31 cellular contexts compared by ENCODE assay signal in genomic region chr7:79547132-79547531, GRCh38.
DNase-seq lines count a peak whose midpoint lies in the region; ATAC-seq, FAIRE-seq and TF ChIP-seq lines count a peak whose summit lies in the region.
"Had no signal": no experiment of that assay in that cellular context is flagged by ENCODE, and none has a peak within 500 bp of the region (broad histone marks: within the 10 kb centered on the region; RNA-seq: fewer than 3 reads in every experiment).

No MANE protein-coding gene starts in this region.

- H3K23ac ChIP-seq in IMR-90 (ENCODE audit: low read depth, low read length) = no peak overlapping the region

- dilution Hi-C loops in IMR-90 (cut with HindIII; ENCODE audit: low sequenced_read_pairs, unreplicated experiment) = no loop called here

- no peaks in the 10 kb centered on the region for H3K36me3 ChIP-seq in HepG2 (replicated peaks in 1 of 2; ENCODE audit: control insufficient read depth in 1 of 2, insufficient read depth in 2 of 2, low read length in 2 of 2)
- H3K36me3 ChIP-seq in right lobe of liver = no peaks in the 10 kb centered on the region
- H3K36me3 ChIP-seq in IMR-90 (ENCODE audit: control insufficient read depth, insufficient read depth, low read length) = no peaks in the 10 kb centered on the region
- H3K36me3 ChIP-seq in adrenal gland (replicated peaks in 1 of 2) = no peaks in the 10 kb centered on the region
- H3K36me3 ChIP-seq: BE2C; BLaER1; BLaER1 treated with 17β-estradiol and CSF1 and Interleukin-3, amounts not matched to agents 10 nM and 100 nM had no signal

- H4K91ac ChIP-seq in IMR-90 (ENCODE audit: insufficient read depth, low read depth, low read length) = no peak overlapping the region

- H2AK9ac ChIP-seq in IMR-90 (replicated peaks; ENCODE audit: low read depth, low read length, poor library complexity) = no peak overlapping the region

- BruUV-seq in HepG2 (replicated peaks; lab: Mats Ljungman, UMichigan) (no TSS peak), IMR-90 (replicated peaks; lab: Mats Ljungman, UMichigan) (no TSS peak)

- no peak overlapping the region for H4K5ac ChIP-seq in IMR-90 (ENCODE audit: low read depth, low read length)

- no peak for FAIRE-seq in HepG2 (lab: Jason Lieb, UNC)
- FAIRE-seq: A204.1, A549, D721Med had no signal

- POLR2A ChIA-PET in HepG2 (lab: Yijun Ruan, JAX) = no interaction called here
- POLR2A ChIA-PET in IMR-90 (lab: Charles Lee; ENCODE audit: unreplicated experiment) = no interaction called here

- no peak overlapping the region for H2BK20ac ChIP-seq in IMR-90 (ENCODE audit: low read depth, low read length)

- H3K14ac ChIP-seq in IMR-90 (replicated peaks; ENCODE audit: low read depth, low read length) = no peak overlapping the region

- H2AFZ ChIP-seq in HepG2 (ENCODE audit: low read length) (no peak overlapping the region), IMR-90 (replicated peaks; ENCODE audit: low read length, poor library complexity) (no peak overlapping the region)

- H3K4me3 ChIP-seq in HepG2 (replicated peaks in 1 of 3; ENCODE audit: insufficient read depth in 1 of 3, low read depth in 2 of 3, low read length in 3 of 3) (no peak overlapping the region), right lobe of liver (no peak overlapping the region), IMR-90 (ENCODE audit: insufficient read depth, low read depth, low read length) (no peak overlapping the region), adrenal gland (no peak overlapping the region)
- H3K4me3 ChIP-seq: A549; BLaER1; BLaER1 treated with 17β-estradiol and CSF1 and Interleukin-3, amounts not matched to agents 10 nM and 100 nM had no signal

- TF ChIP-seq POLR2A in HepG2 (IDR thresholded peaks at IDR 0.05; ENCODE audit: insufficient read depth in 1 of 2, low read depth in 2 of 2, low read length in 2 of 2) (no peak), right lobe of liver (IDR thresholded peaks at IDR 0.05) (no peak), IMR-90 (IDR thresholded peaks at IDR 0.05; ENCODE audit: low read depth, low read length) (no peak), adrenal gland (IDR thresholded peaks at IDR 0.05) (no peak)

- H2BK120ac ChIP-seq in IMR-90 (ENCODE audit: low read depth, low read length) = no peak overlapping the region

- H3K4me1 ChIP-seq in HepG2 (ENCODE audit: insufficient read depth, low read length) (no peaks in the 10 kb centered on the region), right lobe of liver (no peaks in the 10 kb centered on the region), IMR-90 (ENCODE audit: control insufficient read depth, insufficient read depth, low read length) (no peaks in the 10 kb centered on the region), adrenal gland (replicated peaks in 1 of 2) (no peaks in the 10 kb centered on the region)
- H3K4me1 ChIP-seq: A549; BLaER1; BLaER1 treated with 17β-estradiol and CSF1 and Interleukin-3, amounts not matched to agents 10 nM and 100 nM; Caco-2 had no signal

- in situ Hi-C loops in HepG2 (cut with HindIII; ENCODE audit: extremely low pct_ligation_motif_present, low pct_unique_long_range_greater_than_20kb) = no loop called here
- in situ Hi-C loops in IMR-90 (cut with MboI; ENCODE audit: low sequenced_read_pairs) = no loop called here

- H3K18ac ChIP-seq in IMR-90 (ENCODE audit: low read depth, low read length) = no peak overlapping the region

- WGBS in HepG2 (ENCODE audit: low lambda C conversion rate) = 31% methylated on average over 2 of the region's 2 CpGs
- WGBS in right lobe of liver (ENCODE audit: insufficient coverage, low coverage, low lambda C conversion rate, missing lambda C conversion rate) = 92% methylated on average over 2 of the region's 2 CpGs
- WGBS in IMR-90 (ENCODE audit: extremely low coverage in 2 of 2, insufficient read length in 1 of 2), 2 experiments = no CpG with 5 or more reads among the region's 2 CpGs
- 89 to 95% (median 91%) methylated on average over 2 of the region's 2 CpGs for WGBS in adrenal gland, 4 donors

- H3K27me3 ChIP-seq in HepG2 (ENCODE audit: control insufficient read depth in 1 of 2, insufficient read depth in 2 of 2, low read length in 2 of 2) = no peaks in the 10 kb centered on the region
- no peaks in the 10 kb centered on the region for H3K27me3 ChIP-seq in right lobe of liver
- no peaks in the 10 kb centered on the region for H3K27me3 ChIP-seq in IMR-90 (ENCODE audit: control insufficient read depth, insufficient read depth, low read length)
- H3K27me3 ChIP-seq in adrenal gland = no peaks in the 10 kb centered on the region
- H3K27me3 ChIP-seq: BE2C; BLaER1; BLaER1 treated with 17β-estradiol and CSF1 and Interleukin-3, amounts not matched to agents 10 nM and 100 nM had no signal

- DNase-seq in HepG2 (ENCODE audit: low spot score) = no peak
- no peak for DNase-seq in right lobe of liver
- no peak for DNase-seq in IMR-90
- DNase-seq in adrenal gland = no peak
- DNase-seq: 8988T; ACHN; AML-193; BE2C; C1 segment of cervical spinal cord; Caco-2; Calu3; CD4-positive, alpha-beta memory T cell; CD4-positive, alpha-beta T cell; CD4-positive, CD25-positive, alpha-beta regulatory T cell; CD8-positive, alpha-beta memory T cell; CD8-positive, alpha-beta T cell; COR-L47; DMS 273 treated with DMSO at 0.1 percent for 48 hours; DMS153; DMS53; DMS79; DMS79 treated with DMSO at 0.1 percent for 48 hours; DND-41; EL had no signal

- H2BK5ac ChIP-seq in IMR-90 (ENCODE audit: low read depth, low read length, poor library complexity, severe bottlenecking) = no peak overlapping the region

- intact Hi-C loops in HepG2 (cut with micrococcal nuclease; ENCODE audit: unreplicated experiment) (no loop called here), right lobe of liver (cut with DNase I) (no loop called here), IMR-90 (cut with micrococcal nuclease) (no loop called here), adrenal gland (cut with DNase I) (no loop called here)

- no peak overlapping the region for H3K27ac ChIP-seq in HepG2 (ENCODE audit: extremely low read length, insufficient read depth, low read length)
- H3K27ac ChIP-seq in right lobe of liver = no peak overlapping the region
- H3K27ac ChIP-seq in IMR-90 (ENCODE audit: insufficient read depth, low read length) = no peak overlapping the region
- no peak overlapping the region for H3K27ac ChIP-seq in adrenal gland
- H3K27ac ChIP-seq: 22Rv1; A549; BLaER1; BLaER1 treated with 17β-estradiol and CSF1 and Interleukin-3, amounts not matched to agents 10 nM and 100 nM; C4-2B had no signal

- H4K20me1 ChIP-seq in HepG2 (ENCODE audit: insufficient read depth, low read length) (no peaks in the 10 kb centered on the region), IMR-90 (ENCODE audit: insufficient read depth, low read length) (no peaks in the 10 kb centered on the region)
- H4K20me1 ChIP-seq: BLaER1; BLaER1 treated with 17β-estradiol and CSF1 and Interleukin-3, amounts not matched to agents 10 nM and 100 nM had no signal

- H3K4ac ChIP-seq in IMR-90 (ENCODE audit: low read depth, low read length) = no peak overlapping the region

- H3K9ac ChIP-seq in HepG2 (ENCODE audit: insufficient read depth, low read depth, low read length) = no peak overlapping the region
- no peak overlapping the region for H3K9ac ChIP-seq in IMR-90 (ENCODE audit: low read depth, low read length)
- H3K9ac ChIP-seq: BLaER1; BLaER1 treated with 17β-estradiol and CSF1 and Interleukin-3, amounts not matched to agents 10 nM and 100 nM had no signal

- no peak overlapping the region for H2BK15ac ChIP-seq in IMR-90 (ENCODE audit: low read depth, low read length)

- no peak overlapping the region for H3K4me2 ChIP-seq in HepG2 (ENCODE audit: low read depth, low read length)
- H3K4me2 ChIP-seq in IMR-90 (ENCODE audit: low read depth, low read length) = no peak overlapping the region
- H3K4me2 ChIP-seq: A549; BLaER1; BLaER1 treated with 17β-estradiol and CSF1 and Interleukin-3, amounts not matched to agents 10 nM and 100 nM had no signal

- no peaks in the 10 kb centered on the region for H3K9me1 ChIP-seq in IMR-90 (ENCODE audit: insufficient read depth, low read length)

- no peak overlapping the region for H4K8ac ChIP-seq in IMR-90 (ENCODE audit: low read depth in 2 of 2, low read length in 2 of 2)

- H3K56ac ChIP-seq in IMR-90 (ENCODE audit: extremely low read depth, insufficient read depth, low read length) = no peak overlapping the region

- H3K79me1 ChIP-seq in IMR-90 (ENCODE audit: low read depth in 1 of 2, low read length in 2 of 2) = no peaks in the 10 kb centered on the region

- CTCF ChIA-PET in HepG2 (lab: Yijun Ruan, JAX; ENCODE audit: low intra/inter-chr PET ratio, low total read pairs) (no interaction called here), IMR-90 (lab: Yijun Ruan, JAX) (no interaction called here)

- TF ChIP-seq EP300 in HepG2 (IDR thresholded peaks at IDR 0.05; ENCODE audit: low read depth in 2 of 2, low read length in 2 of 2) (no peak), HepG2 (CRISPR knock-in tag; IDR thresholded peaks at IDR 0.05; ENCODE audit: borderline replicate concordance) (no peak)

- TF ChIP-seq CTCF in HepG2 (CRISPR knock-in tag; IDR thresholded peaks at IDR 0.05) (no peak), right lobe of liver (IDR thresholded peaks at IDR 0.05) (no peak), IMR-90 (conservative IDR thresholded peaks at IDR 0.05; ENCODE audit: low read depth, low read length) (no peak), adrenal gland (IDR thresholded peaks at IDR 0.05) (no peak)

- H3K79me2 ChIP-seq in HepG2 (ENCODE audit: insufficient read depth, low read length) = no peaks in the 10 kb centered on the region

- ATAC-seq in HepG2 = no peak
- ATAC-seq in right lobe of liver = no peak
- ATAC-seq in IMR-90 (ENCODE audit: low read depth) = no peak
- ATAC-seq: A549; CD8-positive, alpha-beta T cell had no signal

- H3K9me3 ChIP-seq in HepG2 (ENCODE audit: low read length) (no peaks in the 10 kb centered on the region), right lobe of liver (no peaks in the 10 kb centered on the region), IMR-90 (ENCODE audit: control insufficient read depth, insufficient read depth, low read length) (no peaks in the 10 kb centered on the region), adrenal gland (replicated peaks in 1 of 3) (peaks cover 0 to 6% (median 0%) of the 10 kb centered on the region in 3 donors)
- H3K9me3 ChIP-seq: A549; BE2C; BLaER1; BLaER1 treated with 17β-estradiol and CSF1 and Interleukin-3, amounts not matched to agents 10 nM and 100 nM; Caco-2 had no signal

- TF ChIP-seq RAD21 in HepG2 (CRISPR knock-in tag; IDR thresholded peaks at IDR 0.05) = no peak
- TF ChIP-seq RAD21 in IMR-90 (IDR thresholded peaks at IDR 0.05; ENCODE audit: low read length) = no peak

- H2AK5ac ChIP-seq in IMR-90 (ENCODE audit: low read depth, low read length) = no peak overlapping the region

TF ChIP-seq in HepG2, 621 proteins besides CTCF, POLR2A, EP300 and RAD21 (continues in another document):
- TF ChIP-seq ZNF678 (CRISPR knock-in tag; IDR thresholded peaks at IDR 0.05) (no peak), HMG20A (CRISPR knock-in tag; IDR thresholded peaks at IDR 0.05; ENCODE audit: borderline replicate concordance) (no peak), CEBPB (IDR thresholded peaks at IDR 0.05; ENCODE audit: borderline replicate concordance, low read depth, low read length) (peak; percentile 26; the same call in 1 of the 2 replicates)

TF ChIP-seq in IMR-90, 13 proteins besides CTCF, POLR2A, EP300 and RAD21:
- TF ChIP-seq CEBPB (IDR thresholded peaks at IDR 0.05; ENCODE audit: low read depth, low read length) (peak; percentile 65), SMC3 (IDR thresholded peaks at IDR 0.05; ENCODE audit: low read depth, low read length) (no peak), MXI1 (IDR thresholded peaks at IDR 0.05; ENCODE audit: borderline replicate concordance, low read depth, low read length) (no peak)
